In the genomic region with DNA sequence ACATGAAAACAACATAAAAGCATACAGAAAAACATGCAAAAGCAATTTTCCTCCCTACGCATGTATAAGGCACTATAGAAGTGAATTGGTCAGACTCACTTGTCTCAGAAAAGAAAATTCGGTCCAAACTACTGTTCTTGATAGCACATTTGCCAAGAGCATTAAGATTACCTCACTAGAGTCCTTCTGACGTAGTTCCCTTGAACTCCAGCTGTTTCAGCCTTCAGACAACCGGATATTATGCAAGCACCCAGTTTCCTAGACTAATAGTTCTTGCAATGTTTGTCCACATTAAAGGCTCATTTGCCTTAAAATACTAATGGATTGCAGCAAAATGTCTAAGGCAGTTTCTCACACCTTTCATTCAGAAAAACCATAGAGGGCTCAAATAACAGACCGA, we compare ENCODE assay signal across 1 cellular context.
TF ChIP-seq lines count a peak whose summit lies in the region.

No MANE protein-coding gene starts in this region.

TF ChIP-seq in WTC11, 78 proteins besides CTCF, POLR2A, EP300 and RAD21 (continued from another document):
- TF ChIP-seq AFF4 (CRISPR knock-in tag; IDR thresholded peaks at IDR 0.05; ENCODE audit: borderline replicate concordance) (no peak), SMAD3 (CRISPR knock-in tag; IDR thresholded peaks at IDR 0.05; ENCODE audit: borderline replicate concordance) (no peak), TP53 (CRISPR knock-in tag; IDR thresholded peaks at IDR 0.05) (no peak), MAX (CRISPR knock-in tag; IDR thresholded peaks at IDR 0.05) (no peak), E2F5 (CRISPR knock-in tag; IDR thresholded peaks at IDR 0.05) (no peak), ZNF532 (CRISPR knock-in tag; IDR thresholded peaks at IDR 0.05; ENCODE audit: borderline replicate concordance) (no peak), JAZF1 (CRISPR knock-in tag; IDR thresholded peaks at IDR 0.05) (no peak), NFYB (CRISPR knock-in tag; conservative IDR thresholded peaks at IDR 0.05; ENCODE audit: low read depth) (no peak), FOXP1 (CRISPR knock-in tag; IDR thresholded peaks at IDR 0.05; ENCODE audit: borderline replicate concordance) (no peak)
- TF ChIP-seq, protein P1, sequence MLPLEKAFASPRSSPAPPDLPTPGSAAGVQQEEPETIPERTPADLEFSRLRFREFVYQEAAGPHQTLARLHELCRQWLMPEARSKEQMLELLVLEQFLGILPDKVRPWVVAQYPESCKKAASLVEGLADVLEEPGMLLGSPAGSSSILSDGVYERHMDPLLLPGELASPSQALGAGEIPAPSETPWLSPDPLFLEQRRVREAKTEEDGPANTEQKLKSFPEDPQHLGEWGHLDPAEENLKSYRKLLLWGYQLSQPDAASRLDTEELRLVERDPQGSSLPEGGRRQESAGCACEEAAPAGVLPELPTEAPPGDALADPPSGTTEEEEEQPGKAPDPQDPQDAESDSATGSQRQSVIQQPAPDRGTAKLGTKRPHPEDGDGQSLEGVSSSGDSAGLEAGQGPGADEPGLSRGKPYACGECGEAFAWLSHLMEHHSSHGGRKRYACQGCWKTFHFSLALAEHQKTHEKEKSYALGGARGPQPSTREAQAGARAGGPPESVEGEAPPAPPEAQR (CRISPR knock-in tag; IDR thresholded peaks at IDR 0.05): no peak
- TF ChIP-seq, protein P2, sequence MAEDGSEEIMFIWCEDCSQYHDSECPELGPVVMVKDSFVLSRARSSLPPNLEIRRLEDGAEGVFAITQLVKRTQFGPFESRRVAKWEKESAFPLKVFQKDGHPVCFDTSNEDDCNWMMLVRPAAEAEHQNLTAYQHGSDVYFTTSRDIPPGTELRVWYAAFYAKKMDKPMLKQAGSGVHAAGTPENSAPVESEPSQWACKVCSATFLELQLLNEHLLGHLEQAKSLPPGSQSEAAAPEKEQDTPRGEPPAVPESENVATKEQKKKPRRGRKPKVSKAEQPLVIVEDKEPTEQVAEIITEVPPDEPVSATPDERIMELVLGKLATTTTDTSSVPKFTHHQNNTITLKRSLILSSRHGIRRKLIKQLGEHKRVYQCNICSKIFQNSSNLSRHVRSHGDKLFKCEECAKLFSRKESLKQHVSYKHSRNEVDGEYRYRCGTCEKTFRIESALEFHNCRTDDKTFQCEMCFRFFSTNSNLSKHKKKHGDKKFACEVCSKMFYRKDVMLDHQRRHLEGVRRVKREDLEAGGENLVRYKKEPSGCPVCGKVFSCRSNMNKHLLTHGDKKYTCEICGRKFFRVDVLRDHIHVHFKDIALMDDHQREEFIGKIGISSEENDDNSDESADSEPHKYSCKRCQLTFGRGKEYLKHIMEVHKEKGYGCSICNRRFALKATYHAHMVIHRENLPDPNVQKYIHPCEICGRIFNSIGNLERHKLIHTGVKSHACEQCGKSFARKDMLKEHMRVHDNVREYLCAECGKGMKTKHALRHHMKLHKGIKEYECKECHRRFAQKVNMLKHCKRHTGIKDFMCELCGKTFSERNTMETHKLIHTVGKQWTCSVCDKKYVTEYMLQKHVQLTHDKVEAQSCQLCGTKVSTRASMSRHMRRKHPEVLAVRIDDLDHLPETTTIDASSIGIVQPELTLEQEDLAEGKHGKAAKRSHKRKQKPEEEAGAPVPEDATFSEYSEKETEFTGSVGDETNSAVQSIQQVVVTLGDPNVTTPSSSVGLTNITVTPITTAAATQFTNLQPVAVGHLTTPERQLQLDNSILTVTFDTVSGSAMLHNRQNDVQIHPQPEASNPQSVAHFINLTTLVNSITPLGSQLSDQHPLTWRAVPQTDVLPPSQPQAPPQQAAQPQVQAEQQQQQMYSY (CRISPR knock-in tag; IDR thresholded peaks at IDR 0.05): no peak
- TF ChIP-seq, protein P3, sequence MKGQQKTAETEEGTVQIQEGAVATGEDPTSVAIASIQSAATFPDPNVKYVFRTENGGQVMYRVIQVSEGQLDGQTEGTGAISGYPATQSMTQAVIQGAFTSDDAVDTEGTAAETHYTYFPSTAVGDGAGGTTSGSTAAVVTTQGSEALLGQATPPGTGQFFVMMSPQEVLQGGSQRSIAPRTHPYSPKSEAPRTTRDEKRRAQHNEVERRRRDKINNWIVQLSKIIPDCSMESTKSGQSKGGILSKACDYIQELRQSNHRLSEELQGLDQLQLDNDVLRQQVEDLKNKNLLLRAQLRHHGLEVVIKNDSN (CRISPR knock-in tag; IDR thresholded peaks at IDR 0.05): no peak
